Comparison of ENCODE assay signal across 19 cellular contexts in genomic region chr17:37568350-37569053, GRCh38.
"Had no signal": no experiment of that assay in that cellular context is flagged by ENCODE, and none has a peak within 500 bp of the region (broad histone marks: within the 10 kb centered on the region; RNA-seq: fewer than 3 reads in every experiment).

No MANE protein-coding gene starts in this region.

- DNase-seq: activated CD4-positive, alpha-beta T cell treated with anti-CD3 and anti-CD28 coated beads, Interleukin-2, amount 50 U/mL, for 48 hours; activated CD8-positive, alpha-beta memory T cell treated with anti-CD3 and anti-CD28 coated beads, Interleukin-2, amount 50 U/mL, for 48 hours; activated effector memory CD4-positive, alpha-beta T cell treated with Interleukin-2 at 50 U/mL for 16 hours; activated naive CD8-positive, alpha-beta T cell treated with anti-CD3 and anti-CD28 coated beads for 36 hours; colonic mucosa; effector CD4-positive, alpha-beta T cell; gastrocnemius medialis; heart right ventricle; mammary epithelial cell; occipital lobe; right lobe of liver; stimulated activated naive B cell treated with anti-CD40 and anti-IgM and Interleukin-4, amounts not matched to agents 10 μg/mL and 1 μg/mL and 100 μg/mL, for 72 hours; T-helper 17 cell; trophoblast cell had no signal

- H3K27ac Mint-ChIP-seq: activated naive CD8-positive, alpha-beta T cell treated with anti-CD3 and anti-CD28 coated beads for 36 hours; natural killer cell treated with Interleukin-12 subunit alpha and Interleukin-12 subunit beta and Interleukin-15 and Interleukin-18, amount 100 ng/mL, for 72 hours; stimulated activated naive B cell treated with anti-CD40 and anti-IgM and Interleukin-4, amounts not matched to agents 10 μg/mL and 1 μg/mL and 100 μg/mL, for 72 hours; T-helper 17 cell had no signal

- H3K9me3 ChIP-seq: ascending aorta, colonic mucosa, gastrocnemius medialis, heart right ventricle, prostate gland, right lobe of liver had no signal

- H3K27me3 Mint-ChIP-seq: activated naive CD8-positive, alpha-beta T cell treated with anti-CD3 and anti-CD28 coated beads for 36 hours; natural killer cell treated with Interleukin-12 subunit alpha and Interleukin-12 subunit beta and Interleukin-15 and Interleukin-18, amount 100 ng/mL, for 72 hours; stimulated activated naive B cell treated with anti-CD40 and anti-IgM and Interleukin-4, amounts not matched to agents 10 μg/mL and 1 μg/mL and 100 μg/mL, for 72 hours; T-helper 17 cell had no signal

- H3K27ac ChIP-seq: ascending aorta, colonic mucosa, gastrocnemius medialis, heart right ventricle, prostate gland, right lobe of liver had no signal

- ATAC-seq: activated CD4-positive, CD25-positive, alpha-beta regulatory T cell treated with anti-CD3 and anti-CD28 coated beads, Interleukin-2, amount 50 U/mL, for 24 hours; gastrocnemius medialis; heart right ventricle; left lobe of liver; natural killer cell treated with Interleukin-12 subunit alpha and Interleukin-12 subunit beta and Interleukin-15 and Interleukin-18, amount 100 ng/mL, for 72 hours; stimulated activated naive B cell treated with anti-CD40 and anti-IgM and Interleukin-4, amounts not matched to agents 10 μg/mL and 1 μg/mL and 100 μg/mL, for 72 hours; T-helper 17 cell had no signal

- H3K9me3 Mint-ChIP-seq: activated naive CD8-positive, alpha-beta T cell treated with anti-CD3 and anti-CD28 coated beads for 36 hours; natural killer cell treated with Interleukin-12 subunit alpha and Interleukin-12 subunit beta and Interleukin-15 and Interleukin-18, amount 100 ng/mL, for 72 hours; stimulated activated naive B cell treated with anti-CD40 and anti-IgM and Interleukin-4, amounts not matched to agents 10 μg/mL and 1 μg/mL and 100 μg/mL, for 72 hours had no signal

- H3K4me1 ChIP-seq: ascending aorta, colonic mucosa, gastrocnemius medialis, heart right ventricle, prostate gland, right lobe of liver had no signal

- H3K36me3 ChIP-seq: prostate gland had no signal

- H3K4me3 Mint-ChIP-seq: activated naive CD8-positive, alpha-beta T cell treated with anti-CD3 and anti-CD28 coated beads for 36 hours; natural killer cell treated with Interleukin-12 subunit alpha and Interleukin-12 subunit beta and Interleukin-15 and Interleukin-18, amount 100 ng/mL, for 72 hours; stimulated activated naive B cell treated with anti-CD40 and anti-IgM and Interleukin-4, amounts not matched to agents 10 μg/mL and 1 μg/mL and 100 μg/mL, for 72 hours; T-helper 17 cell had no signal

- H3K4me3 ChIP-seq: ascending aorta, colonic mucosa, gastrocnemius medialis, heart right ventricle, prostate gland, right lobe of liver had no signal

- H3K27me3 ChIP-seq: ascending aorta, colonic mucosa, gastrocnemius medialis, heart right ventricle, right lobe of liver had no signal
